28 cellular contexts compared by ENCODE assay signal in genomic region chr17:71273451-71273850, GRCh38.
"Had no signal": no experiment of that assay in that cellular context is flagged by ENCODE, and none has a peak within 500 bp of the region (broad histone marks: within the 10 kb centered on the region; RNA-seq: fewer than 3 reads in every experiment).

No MANE protein-coding gene starts in this region.

- H3K27ac Mint-ChIP-seq: activated CD4-positive, alpha-beta memory T cell treated with anti-CD3 and anti-CD28 coated beads for 36 hours; activated CD4-positive, alpha-beta T cell treated with anti-CD3 and anti-CD28 coated beads for 36 hours; activated naive CD4-positive, alpha-beta T cell treated with anti-CD3 and anti-CD28 coated beads, Interleukin-2, amount 10 ng/mL, durations not matched to agents 7 days and 5 days; activated naive CD8-positive, alpha-beta T cell; T-helper 1 cell treated with Interleukin-12 subunit alpha and Interleukin-12 subunit beta and Interleukin-4 antibody, amounts not matched to agents 30 μg/mL and 1 μg/mL, for 36 hours; T-helper 2 cell treated with Interferon-gamma antibody and Interleukin-4, amounts not matched to agents 5 μg/mL and 100 μg/mL, for 36 hours; WTC11 had no signal

- H3K9me2 ChIP-seq: SK-N-SH had no signal

- H3K27ac ChIP-seq: brain microvascular endothelial cell, SJCRH30 had no signal

- H3K36me3 ChIP-seq: brain microvascular endothelial cell, SJCRH30 had no signal

- DNase-seq: activated CD4-positive, alpha-beta memory T cell treated with anti-CD3 and anti-CD28 coated beads for 36 hours; activated CD4-positive, alpha-beta T cell treated with anti-CD3 and anti-CD28 coated beads for 36 hours; activated CD4-positive, alpha-beta T cell treated with anti-CD3 and anti-CD28 coated beads, Interleukin-2, amount 50 U/mL, for 1 hour; activated CD8-positive, alpha-beta memory T cell treated with anti-CD3 and anti-CD28 coated beads, Interleukin-2, amount 50 U/mL, for 4 hours; activated effector memory CD4-positive, alpha-beta T cell treated with Interleukin-2 at 50 U/mL for 16 hours; activated naive CD4-positive, alpha-beta T cell treated with anti-CD3 and anti-CD28 coated beads, Interleukin-2, amount 10 ng/mL, durations not matched to agents 7 days and 5 days; activated T-cell treated with anti-CD3 and anti-CD28 coated beads for 4 hours; activated T-cell treated with anti-CD3 and anti-CD28 coated beads, Interleukin-2, amount 50 U/mL, for 4 hours; amniotic stem cell; aorta; brain microvascular endothelial cell; central memory CD4-positive, alpha-beta T cell; NCI-H1092 treated with DMSO at 0.1 percent for 48 hours; NCI-H1417; NCI-H187 treated with DMSO at 0.1 percent for 48 hours; NCI-H2081; NCI-H2171 treated with DMSO at 0.1 percent for 48 hours; NCI-H2227 treated with DMSO at 0.1 percent for 48 hours; NCI-H524 treated with DMSO at 0.1 percent for 48 hours; SHP77; SJCRH30; SK-N-SH had no signal

- H3K9me3 ChIP-seq: SK-N-SH had no signal

- H3K27me3 Mint-ChIP-seq: activated CD4-positive, alpha-beta memory T cell treated with anti-CD3 and anti-CD28 coated beads for 36 hours; activated CD4-positive, alpha-beta T cell treated with anti-CD3 and anti-CD28 coated beads for 36 hours; activated naive CD4-positive, alpha-beta T cell treated with anti-CD3 and anti-CD28 coated beads, Interleukin-2, amount 10 ng/mL, durations not matched to agents 7 days and 5 days; activated naive CD8-positive, alpha-beta T cell had no signal

- H3K4me1 Mint-ChIP-seq: activated CD4-positive, alpha-beta T cell treated with anti-CD3 and anti-CD28 coated beads for 36 hours; activated naive CD4-positive, alpha-beta T cell treated with anti-CD3 and anti-CD28 coated beads, Interleukin-2, amount 10 ng/mL, durations not matched to agents 7 days and 5 days; WTC11 had no signal

- H3K4me1 ChIP-seq: SJCRH30 had no signal

- H3K9ac ChIP-seq: SK-N-SH had no signal

- H3K27me3 ChIP-seq: brain microvascular endothelial cell, SJCRH30 had no signal

- H3K4me3 Mint-ChIP-seq: activated CD4-positive, alpha-beta memory T cell treated with anti-CD3 and anti-CD28 coated beads for 36 hours; activated CD4-positive, alpha-beta T cell treated with anti-CD3 and anti-CD28 coated beads for 36 hours; activated naive CD4-positive, alpha-beta T cell treated with anti-CD3 and anti-CD28 coated beads, Interleukin-2, amount 10 ng/mL, durations not matched to agents 7 days and 5 days; activated naive CD8-positive, alpha-beta T cell; activated T-cell treated with anti-CD3 and anti-CD28 coated beads, Interleukin-2, amount 50 U/mL, for 4 hours; T-helper 1 cell treated with Interleukin-12 subunit alpha and Interleukin-12 subunit beta and Interleukin-4 antibody, amounts not matched to agents 30 μg/mL and 1 μg/mL, for 36 hours; T-helper 2 cell treated with Interferon-gamma antibody and Interleukin-4, amounts not matched to agents 5 μg/mL and 100 μg/mL, for 36 hours; WTC11 had no signal

- H3K36me3 Mint-ChIP-seq: activated CD4-positive, alpha-beta memory T cell treated with anti-CD3 and anti-CD28 coated beads for 36 hours; activated naive CD4-positive, alpha-beta T cell treated with anti-CD3 and anti-CD28 coated beads, Interleukin-2, amount 10 ng/mL, durations not matched to agents 7 days and 5 days; activated naive CD8-positive, alpha-beta T cell had no signal

- H3K4me3 ChIP-seq: SJCRH30 had no signal

- ATAC-seq: activated CD4-positive, alpha-beta T cell treated with anti-CD3 and anti-CD28 coated beads for 36 hours; activated CD4-positive, CD25-positive, alpha-beta regulatory T cell treated with anti-CD3 and anti-CD28 coated beads, Interleukin-2, amount 50 U/mL, for 24 hours; activated T-cell treated with anti-CD3 and anti-CD28 coated beads, Interleukin-2, amount 50 U/mL, for 4 hours; Panc1; WTC11 had no signal

- H3K4me2 ChIP-seq: SK-N-SH had no signal
